ENCODE assay signal across 1 cellular context in genomic region chr15:59104912-59105732, GRCh38.
TF ChIP-seq lines count a peak whose summit lies in the region.

Gene CCNB2, plus strand, starts transcription at chr15:59105146. Its CDS starts 123 bp downstream, at chr15:59105269.

TF ChIP-seq in GM12878, 131 proteins besides CTCF, POLR2A, EP300 and RAD21 (continued from another document):
- TF ChIP-seq EED (IDR thresholded peaks at IDR 0.05; ENCODE audit: low read depth) (no peak), HDAC2 (IDR thresholded peaks at IDR 0.05) (peak; percentile 85; the same call in 1 of the 2 replicates)
